In genomic region chr6:159690135-159690534, GRCh38 we compare ENCODE assay signal across 8 cellular contexts. TPM values are rescaled to one million over a fixed set of nuclear protein-coding genes. Genes with fewer than 3 reads are reported as not detected.
A peak's percentile ranks its signal among the peaks of the same experiment; 100 is the strongest.
DNase-seq lines count a peak whose midpoint lies in the region; ATAC-seq, FAIRE-seq and TF ChIP-seq lines count a peak whose summit lies in the region.
"Not testable (repeated sequence)": the region's sequence is repeated elsewhere in the genome, so short reads cannot be mapped to it uniquely, and the experiment has no call there.

No MANE protein-coding gene starts in this region.

- in situ Hi-C loops in GM23248 (cut with MboI): loop anchor here (25.0 kb wide), 1 partner anchor 772 kb away; no protein-coding TSS in a partner anchor
- in situ Hi-C loops in HepG2 (cut with HindIII; ENCODE audit: extremely low pct_ligation_motif_present, low pct_unique_long_range_greater_than_20kb): loop anchor here (5.0 to 10.0 kb wide), 4 partner anchors 37 to 285 kb away; partner anchors contain the start of genes ACAT2, MRPL18 and WTAP

- TF ChIP-seq POLR2A in A549 (IDR thresholded peaks at IDR 0.05; ENCODE audit: low read length); HepG2 (IDR thresholded peaks at IDR 0.05; ENCODE audit: insufficient read depth in 1 of 2, low read depth in 2 of 2, low read length in 2 of 2): not testable (repeated sequence)

- H3K4me3 Mint-ChIP-seq in activated T-helper 17 cell treated with anti-CD3 and anti-CD28 coated beads, Interleukin-2, amount 50 U/mL, for 72 hours: peak overlapping the region; percentile 25
- not testable (repeated sequence) for H3K4me3 Mint-ChIP-seq in dendritic cell treated with granulocyte-macrophage colony-stimulating factor and Interleukin-4, amounts not matched to agents 40 ng/mL and 50 ng/mL, for 4 days
- H3K4me3 Mint-ChIP-seq in natural killer cell treated with Interleukin-12 subunit alpha and Interleukin-12 subunit beta and Interleukin-15 and Interleukin-18, amount 100 ng/mL, for 72 hours: peak overlapping the region; percentile 73

- intact Hi-C loops in dendritic cell treated with granulocyte-macrophage colony-stimulating factor and Interleukin-4, amounts not matched to agents 40 ng/mL and 50 ng/mL, for 4 days (cut with micrococcal nuclease): loop anchor here (2.0 to 5.0 kb wide), 4 partner anchors 52 to 277 kb away; partner anchors contain the start of gene IGF2R
- intact Hi-C loops in HepG2 (cut with micrococcal nuclease; ENCODE audit: unreplicated experiment); upper lobe of right lung (cut with DNase I): not testable (repeated sequence)

- peaks cover 65% of the 10 kb centered on the region for H3K36me3 Mint-ChIP-seq in activated T-helper 17 cell treated with anti-CD3 and anti-CD28 coated beads, Interleukin-2, amount 50 U/mL, for 72 hours (ENCODE audit: low read depth)
- peaks cover 70% of the 10 kb centered on the region for H3K36me3 Mint-ChIP-seq in dendritic cell treated with granulocyte-macrophage colony-stimulating factor and Interleukin-4, amounts not matched to agents 40 ng/mL and 50 ng/mL, for 4 days (ENCODE audit: low read depth)
- H3K36me3 Mint-ChIP-seq in natural killer cell treated with Interleukin-12 subunit alpha and Interleukin-12 subunit beta and Interleukin-15 and Interleukin-18, amount 100 ng/mL, for 72 hours: peaks cover 39% of the 10 kb centered on the region

- not testable (repeated sequence) for H3K4me3 ChIP-seq in A549, GM23248
- H3K4me3 ChIP-seq in HepG2 (replicated peaks in 1 of 3; ENCODE audit: insufficient read depth in 1 of 3, low read depth in 2 of 3, low read length in 3 of 3) (peak overlapping the region in 1 of 3 experiments; percentile 97; a peak in 2 of 6 replicates), smooth muscle cell (peak overlapping the region; percentile 97), upper lobe of right lung (peak overlapping the region; percentile 84)

- CTCF ChIA-PET in A549 (lab: Yijun Ruan, JAX): interaction anchor here (1.0 to 5.1 kb wide), 4 partner anchors 8 to 515 kb away, joined by 4 to 29 read pairs (median 14); no protein-coding TSS in a partner anchor
- CTCF ChIA-PET in HepG2 (lab: Yijun Ruan, JAX; ENCODE audit: low intra/inter-chr PET ratio, low total read pairs): not testable (repeated sequence)

- 91% methylated on average over 13 of the region's 13 CpGs for WGBS in A549 (ENCODE audit: missing lambda C conversion rate)
- 90% methylated on average over 11 to 13 of the region's 13 CpGs for WGBS in GM23248 (ENCODE audit: low coverage in 1 of 2, low lambda C conversion rate in 2 of 2, missing lambda C conversion rate in 2 of 2), 2 experiments
- WGBS in HepG2 (ENCODE audit: low lambda C conversion rate): 96% methylated on average over 13 of the region's 13 CpGs
- WGBS in smooth muscle cell (ENCODE audit: low lambda C conversion rate): 95% methylated on average over 13 of the region's 13 CpGs

- H3K9me3 Mint-ChIP-seq in activated T-helper 17 cell treated with anti-CD3 and anti-CD28 coated beads, Interleukin-2, amount 50 U/mL, for 72 hours; dendritic cell treated with granulocyte-macrophage colony-stimulating factor and Interleukin-4, amounts not matched to agents 40 ng/mL and 50 ng/mL, for 4 days; natural killer cell treated with Interleukin-12 subunit alpha and Interleukin-12 subunit beta and Interleukin-15 and Interleukin-18, amount 100 ng/mL, for 72 hours: not testable (repeated sequence)

- BruUV-seq in HepG2 (replicated peaks; lab: Mats Ljungman, UMichigan): not testable (repeated sequence)

- H3K27me3 Mint-ChIP-seq in activated T-helper 17 cell treated with anti-CD3 and anti-CD28 coated beads, Interleukin-2, amount 50 U/mL, for 72 hours; dendritic cell treated with granulocyte-macrophage colony-stimulating factor and Interleukin-4, amounts not matched to agents 40 ng/mL and 50 ng/mL, for 4 days; natural killer cell treated with Interleukin-12 subunit alpha and Interleukin-12 subunit beta and Interleukin-15 and Interleukin-18, amount 100 ng/mL, for 72 hours: not testable (repeated sequence)

- ATAC-seq in A549; activated T-helper 17 cell treated with anti-CD3 and anti-CD28 coated beads, Interleukin-2, amount 50 U/mL, for 72 hours (replicated peaks); HepG2; natural killer cell treated with Interleukin-12 subunit alpha and Interleukin-12 subunit beta and Interleukin-15 and Interleukin-18, amount 100 ng/mL, for 72 hours; upper lobe of right lung: not testable (repeated sequence)

- not testable (repeated sequence) for H3K9me3 ChIP-seq in A549; GM23248 (ENCODE audit: low read depth); HepG2 (ENCODE audit: low read length); smooth muscle cell (replicated peaks; ENCODE audit: low read depth); upper lobe of right lung

- TF ChIP-seq RAD21 in A549 (conservative IDR thresholded peaks at IDR 0.05 in 1 of 2, IDR thresholded peaks at IDR 0.05 in 1 of 2); HepG2 (CRISPR knock-in tag; IDR thresholded peaks at IDR 0.05): not testable (repeated sequence)

- peaks cover 16% of the 10 kb centered on the region for H3F3A ChIP-seq in GM23248 (ENCODE audit: insufficient read depth)
- H3F3A ChIP-seq in smooth muscle cell (ENCODE audit: low read depth): not testable (repeated sequence)

- 0 out of 2 replicates have a peak overlapping the region, but pooled peaks have one; percentile 83 for H3K9ac ChIP-seq in GM23248
- peak overlapping the region; percentile 18; the same call in 1 of the 2 replicates for H3K9ac ChIP-seq in HepG2 (ENCODE audit: insufficient read depth, low read depth, low read length)
- not testable (repeated sequence) for H3K9ac ChIP-seq in smooth muscle cell (ENCODE audit: low read depth)

- not testable (repeated sequence) for H3K27me3 ChIP-seq in GM23248 (replicated peaks; ENCODE audit: insufficient read depth); HepG2 (ENCODE audit: control insufficient read depth in 1 of 2, insufficient read depth in 2 of 2, low read length in 2 of 2); smooth muscle cell (ENCODE audit: low read depth); upper lobe of right lung

- POLR2A ChIA-PET in A549 (lab: Yijun Ruan, JAX): not testable (repeated sequence)
- POLR2A ChIA-PET in HepG2 (lab: Yijun Ruan, JAX): interaction anchor here (0.7 to 5.6 kb wide), 4 partner anchors 12 to 101 kb away, joined by 3 to 144 read pairs (median 6); partner anchors contain the start of genes ACAT2 and WTAP

- FAIRE-seq in A549 (lab: Jason Lieb, UNC); HepG2 (lab: Jason Lieb, UNC): not testable (repeated sequence)

- not testable (repeated sequence) for H3K36me3 ChIP-seq in GM23248 (ENCODE audit: low read depth); smooth muscle cell (ENCODE audit: low read depth)
- H3K36me3 ChIP-seq in HepG2 (replicated peaks in 1 of 2; ENCODE audit: control insufficient read depth in 1 of 2, insufficient read depth in 2 of 2, low read length in 2 of 2) (peaks cover 11 to 41% of the 10 kb centered on the region in 2 experiments), upper lobe of right lung (peaks cover 46% of the 10 kb centered on the region)

- not testable (repeated sequence) for H3K9me2 ChIP-seq in GM23248 (ENCODE audit: insufficient read depth)

- not testable (repeated sequence) for H3K27ac ChIP-seq in A549; GM23248; HepG2 (ENCODE audit: extremely low read length, insufficient read depth, low read length); smooth muscle cell (ENCODE audit: low read depth)
- H3K27ac ChIP-seq in upper lobe of right lung: peak overlapping the region; percentile 55

- H3K4me2 ChIP-seq in A549: peak overlapping the region; percentile 97; the same call in 1 of the 3 replicates
- not testable (repeated sequence) for H3K4me2 ChIP-seq in GM23248 (ENCODE audit: unreplicated experiment); smooth muscle cell
- H3K4me2 ChIP-seq in HepG2 (ENCODE audit: low read depth, low read length): peak overlapping the region; percentile 84

- DNase-seq in A549 (ENCODE audit: low read depth in 1 of 2, low spot score in 1 of 2); GM23248; HepG2 (ENCODE audit: low spot score); natural killer cell treated with Interleukin-12 subunit alpha and Interleukin-12 subunit beta and Interleukin-15 and Interleukin-18, amount 100 ng/mL, for 72 hours (ENCODE audit: low spot score); smooth muscle cell (lab: John Stamatoyannopoulos, UW; ENCODE audit: unreplicated experiment); upper lobe of right lung: not testable (repeated sequence)

- TF ChIP-seq CTCF in A549 (IDR thresholded peaks at IDR 0.05); HepG2 (CRISPR knock-in tag; IDR thresholded peaks at IDR 0.05); smooth muscle cell (IDR thresholded peaks at IDR 0.05; ENCODE audit: borderline replicate concordance, insufficient read depth, poor library complexity, severe bottlenecking); upper lobe of right lung (IDR thresholded peaks at IDR 0.05): not testable (repeated sequence)

- peaks cover 34% of the 10 kb centered on the region for H3K4me1 Mint-ChIP-seq in activated T-helper 17 cell treated with anti-CD3 and anti-CD28 coated beads, Interleukin-2, amount 50 U/mL, for 72 hours
- peaks cover 48% of the 10 kb centered on the region for H3K4me1 Mint-ChIP-seq in dendritic cell treated with granulocyte-macrophage colony-stimulating factor and Interleukin-4, amounts not matched to agents 40 ng/mL and 50 ng/mL, for 4 days (ENCODE audit: low read depth)
- peaks cover 43 to 47% of the 10 kb centered on the region in 2 donors for H3K4me1 Mint-ChIP-seq in natural killer cell treated with Interleukin-12 subunit alpha and Interleukin-12 subunit beta and Interleukin-15 and Interleukin-18, amount 100 ng/mL, for 72 hours (ENCODE audit: low read depth in 2 of 2)

- H4K20me1 ChIP-seq in GM23248 (ENCODE audit: insufficient read depth); HepG2 (ENCODE audit: insufficient read depth, low read length); smooth muscle cell (ENCODE audit: low read depth): not testable (repeated sequence)

- H3K79me2 ChIP-seq in GM23248 (ENCODE audit: insufficient read depth): peaks cover 63% of the 10 kb centered on the region
- H3K79me2 ChIP-seq in HepG2 (ENCODE audit: insufficient read depth, low read length): peaks cover 67% of the 10 kb centered on the region
- peaks cover 26% of the 10 kb centered on the region for H3K79me2 ChIP-seq in smooth muscle cell (ENCODE audit: low read depth)

- not testable (repeated sequence) for TF ChIP-seq EP300 in A549 (IDR thresholded peaks at IDR 0.05); HepG2 (IDR thresholded peaks at IDR 0.05; ENCODE audit: low read depth in 2 of 2, low read length in 2 of 2); HepG2 (CRISPR knock-in tag; IDR thresholded peaks at IDR 0.05; ENCODE audit: borderline replicate concordance)

- H2AFZ ChIP-seq in GM23248; HepG2 (ENCODE audit: low read length); smooth muscle cell (ENCODE audit: low read depth): not testable (repeated sequence)

- H3K4me1 ChIP-seq in A549: peaks cover 20% of the 10 kb centered on the region
- peaks cover 23% of the 10 kb centered on the region for H3K4me1 ChIP-seq in GM23248 (ENCODE audit: insufficient read depth)
- peaks cover 61% of the 10 kb centered on the region for H3K4me1 ChIP-seq in HepG2 (ENCODE audit: insufficient read depth, low read length)
- peaks cover 21% of the 10 kb centered on the region for H3K4me1 ChIP-seq in smooth muscle cell (ENCODE audit: low read depth)
- H3K4me1 ChIP-seq in upper lobe of right lung: peaks cover 49% of the 10 kb centered on the region

- H3K27ac Mint-ChIP-seq in activated T-helper 17 cell treated with anti-CD3 and anti-CD28 coated beads, Interleukin-2, amount 50 U/mL, for 72 hours: not testable (repeated sequence)
- H3K27ac Mint-ChIP-seq in dendritic cell treated with granulocyte-macrophage colony-stimulating factor and Interleukin-4, amounts not matched to agents 40 ng/mL and 50 ng/mL, for 4 days: peak overlapping the region; percentile 43
- peak overlapping the region; percentile 73 to 80 for H3K27ac Mint-ChIP-seq in natural killer cell treated with Interleukin-12 subunit alpha and Interleukin-12 subunit beta and Interleukin-15 and Interleukin-18, amount 100 ng/mL, for 72 hours

RNA-seq across cellular contexts. Expression of gene SOD2, which starts 2.9 kb away (rescaled TPM):
- polyA plus RNA-seq in A549 (2011; rRNA removed) (34.8 and 63.2 TPM in 2 replicates), A549 (2017; fragmentation: RNase III; extraction: RNeasy Plus Mini Kit Qiagen cat#74134 plus additional on column Dnase treatment) (81.0 to 81.3 TPM (median 81.1 TPM) in 3 replicates), GM23248 (2016; fragmentation: Nextera tagmentation; extraction: Ambion mirVana) (52.6 and 53.1 TPM in 2 replicates), HepG2 (2011; rRNA removed) (309 and 347 TPM in 2 replicates), smooth muscle cell (53.2 and 72.0 TPM in 2 replicates)
- polyA plus RNA-seq in A549 (2012; cell fraction: cytosol; rRNA removed): 49.3 and 57.5 TPM in 2 replicates
- 24.1 and 30.1 TPM in 2 replicates for polyA plus RNA-seq in A549 (2012; cell fraction: nucleus; rRNA removed)
- polyA minus RNA-seq in A549 (2011; rRNA and poly(A)+ RNA removed): 65.9 and 67.1 TPM in 2 replicates
- 62.6 and 74.0 TPM in 2 replicates for total RNA-seq in GM23248 (2014; rRNA removed; shearing (Covaris generic))
- 100 to 1,000 TPM; 110 to 112 TPM for total RNA-seq in activated T-helper 17 cell treated with anti-CD3 and anti-CD28 coated beads, Interleukin-2, amount 50 U/mL, for 72 hours
- total RNA-seq in HepG2 (2016; rRNA removed; fragmentation: Illumina TruSeq; extraction: Trizol) (304 and 480 TPM in 2 replicates), smooth muscle cell (68.4 and 69.4 TPM in 2 replicates), upper lobe of right lung (374 TPM)
- 45.4 and 49.6 TPM in 2 replicates for total RNA-seq in HepG2 (2016; cell fraction: cytosol; rRNA removed; fragmentation: Illumina TruSeq; extraction: Trizol; ENCODE audit: low read depth)
- 318 and 477 TPM in 2 replicates for total RNA-seq in HepG2 (2016; cell fraction: insoluble cytoplasmic fraction; rRNA removed; fragmentation: Illumina TruSeq; extraction: Trizol)
- total RNA-seq in HepG2 (2016; cell fraction: membrane; rRNA removed; fragmentation: Illumina TruSeq; extraction: Trizol): 107 and 113 TPM in 2 replicates
- 139 and 147 TPM in 2 replicates for total RNA-seq in HepG2 (2016; cell fraction: nucleus; rRNA removed; fragmentation: Illumina TruSeq; extraction: Trizol)
- 344 and 402 TPM in 2 replicates for polyA plus RNA-seq in HepG2 (2011; cell fraction: cytosol; rRNA removed)
- polyA plus RNA-seq in HepG2 (2011; cell fraction: nucleus; rRNA removed): 137 and 170 TPM in 2 replicates
- 224 and 410 TPM in 2 replicates for polyA plus RNA-seq in HepG2 (2012)
- 49.9 and 50.9 TPM in 2 replicates for polyA plus RNA-seq in HepG2 (2016; cell fraction: cytosol; fragmentation: Illumina TruSeq; extraction: Trizol; ENCODE audit: low read depth)
- 348 and 371 TPM in 2 replicates for polyA plus RNA-seq in HepG2 (2016; cell fraction: insoluble cytoplasmic fraction; fragmentation: Illumina TruSeq; extraction: Trizol; ENCODE audit: low read depth)
- polyA plus RNA-seq in HepG2 (2016; cell fraction: membrane; fragmentation: Illumina TruSeq; extraction: Trizol; ENCODE audit: low read depth): 68.6 and 72.0 TPM in 2 replicates
- polyA plus RNA-seq in HepG2 (2016; cell fraction: nucleus; fragmentation: Illumina TruSeq; extraction: Trizol; ENCODE audit: insufficient read depth, low read depth): 136 and 146 TPM in 2 replicates
- 155 and 334 TPM in 2 replicates for polyA minus RNA-seq in HepG2 (2011; rRNA and poly(A)+ RNA removed; ENCODE audit: low replicate concordance)
- 233 and 325 TPM in 2 replicates for polyA minus RNA-seq in HepG2 (2011; cell fraction: cytosol; rRNA and poly(A)+ RNA removed)
- polyA minus RNA-seq in HepG2 (2011; cell fraction: nucleus; rRNA and poly(A)+ RNA removed): 105 and 146 TPM in 2 replicates
- total RNA-seq in natural killer cell treated with Interleukin-12 subunit alpha and Interleukin-12 subunit beta and Interleukin-15 and Interleukin-18, amount 100 ng/mL, for 72 hours: 100 to 1,000 TPM; 232 to 842 TPM

RNA-seq across cellular contexts. Expression of gene WTAP, which starts 37.2 kb away (rescaled TPM):
- polyA plus RNA-seq in A549 (2011; rRNA removed) (42.4 and 46.1 TPM in 2 replicates), A549 (2017; fragmentation: RNase III; extraction: RNeasy Plus Mini Kit Qiagen cat#74134 plus additional on column Dnase treatment) (53.2 to 54.0 TPM (median 53.9 TPM) in 3 replicates), GM23248 (2016; fragmentation: Nextera tagmentation; extraction: Ambion mirVana) (87.8 and 89.8 TPM in 2 replicates), HepG2 (2011; rRNA removed) (29.4 and 31.6 TPM in 2 replicates), smooth muscle cell (39.4 and 56.8 TPM in 2 replicates)
- polyA plus RNA-seq in A549 (2012; cell fraction: cytosol; rRNA removed): 11.3 and 11.4 TPM in 2 replicates
- polyA plus RNA-seq in A549 (2012; cell fraction: nucleus; rRNA removed): 5.0 and 10.8 TPM in 2 replicates
- polyA minus RNA-seq in A549 (2011; rRNA and poly(A)+ RNA removed): 23.1 and 26.1 TPM in 2 replicates
- 57.8 and 64.8 TPM in 2 replicates for total RNA-seq in GM23248 (2014; rRNA removed; shearing (Covaris generic))
- total RNA-seq in activated T-helper 17 cell treated with anti-CD3 and anti-CD28 coated beads, Interleukin-2, amount 50 U/mL, for 72 hours: 10 to 100 TPM; 79.8 to 88.5 TPM
- total RNA-seq in HepG2 (2016; rRNA removed; fragmentation: Illumina TruSeq; extraction: Trizol) (167 and 203 TPM in 2 replicates), smooth muscle cell (90.2 and 94.1 TPM in 2 replicates), upper lobe of right lung (77.4 TPM)
- total RNA-seq in HepG2 (2016; cell fraction: cytosol; rRNA removed; fragmentation: Illumina TruSeq; extraction: Trizol; ENCODE audit: low read depth): 67.7 and 76.4 TPM in 2 replicates
- total RNA-seq in HepG2 (2016; cell fraction: insoluble cytoplasmic fraction; rRNA removed; fragmentation: Illumina TruSeq; extraction: Trizol): 167 and 194 TPM in 2 replicates
- 157 and 172 TPM in 2 replicates for total RNA-seq in HepG2 (2016; cell fraction: membrane; rRNA removed; fragmentation: Illumina TruSeq; extraction: Trizol)
- total RNA-seq in HepG2 (2016; cell fraction: nucleus; rRNA removed; fragmentation: Illumina TruSeq; extraction: Trizol): 123 and 137 TPM in 2 replicates
- 14.5 and 23.5 TPM in 2 replicates for polyA plus RNA-seq in HepG2 (2011; cell fraction: cytosol; rRNA removed)
- polyA plus RNA-seq in HepG2 (2011; cell fraction: nucleus; rRNA removed): 34.9 and 43.6 TPM in 2 replicates
- polyA plus RNA-seq in HepG2 (2012): 82.9 and 92.4 TPM in 2 replicates
- 82.6 and 108 TPM in 2 replicates for polyA plus RNA-seq in HepG2 (2016; cell fraction: cytosol; fragmentation: Illumina TruSeq; extraction: Trizol; ENCODE audit: low read depth)
- 194 and 196 TPM in 2 replicates for polyA plus RNA-seq in HepG2 (2016; cell fraction: insoluble cytoplasmic fraction; fragmentation: Illumina TruSeq; extraction: Trizol; ENCODE audit: low read depth)
- 129 and 154 TPM in 2 replicates for polyA plus RNA-seq in HepG2 (2016; cell fraction: membrane; fragmentation: Illumina TruSeq; extraction: Trizol; ENCODE audit: low read depth)
- polyA plus RNA-seq in HepG2 (2016; cell fraction: nucleus; fragmentation: Illumina TruSeq; extraction: Trizol; ENCODE audit: insufficient read depth, low read depth): 169 and 179 TPM in 2 replicates
- polyA minus RNA-seq in HepG2 (2011; rRNA and poly(A)+ RNA removed; ENCODE audit: low replicate concordance): 21.5 and 32.6 TPM in 2 replicates
- polyA minus RNA-seq in HepG2 (2011; cell fraction: cytosol; rRNA and poly(A)+ RNA removed): 22.7 and 30.4 TPM in 2 replicates
- 131 and 155 TPM in 2 replicates for polyA minus RNA-seq in HepG2 (2011; cell fraction: nucleus; rRNA and poly(A)+ RNA removed)
- total RNA-seq in natural killer cell treated with Interleukin-12 subunit alpha and Interleukin-12 subunit beta and Interleukin-15 and Interleukin-18, amount 100 ng/mL, for 72 hours: 100 to 1,000 TPM in 1 of 2 donors, 10 to 100 TPM in 1; 98.4 to 106 TPM
